Comparison of ENCODE assay signal across 24 cellular contexts in genomic region chr1:3422638-3423037, GRCh38. TPM values are rescaled to one million over a fixed set of nuclear protein-coding genes. Genes with fewer than 3 reads are reported as not detected.
A peak's percentile ranks its signal among the peaks of the same experiment; 100 is the strongest.
DNase-seq lines count a peak whose midpoint lies in the region; ATAC-seq and TF ChIP-seq lines count a peak whose summit lies in the region.
"Had no signal": no experiment of that assay in that cellular context is flagged by ENCODE, and none has a peak within 500 bp of the region (broad histone marks: within the 10 kb centered on the region; RNA-seq: fewer than 3 reads in every experiment).

No MANE protein-coding gene starts in this region.

- H2AFZ ChIP-seq in neuronal stem cell (ENCODE audit: low read length), result no peak overlapping the region

- H2BK12ac ChIP-seq in neuronal stem cell (ENCODE audit: low read length), result no peak overlapping the region

- H3K27ac ChIP-seq in right cardiac atrium (ENCODE audit: low read length), result peak overlapping the region; percentile 8
- peak overlapping the region in 1 of 2 donors; percentile 57 for H3K27ac ChIP-seq in right atrium auricular region
- H3K27ac ChIP-seq in dorsolateral prefrontal cortex, result peak overlapping the region in 49 of 59 donors; percentile 16 to 85 (median 71)
- no peak overlapping the region for H3K27ac ChIP-seq in neuronal stem cell (replicated peaks; ENCODE audit: low read length)
- H3K27ac ChIP-seq in tibial nerve, result peak overlapping the region; percentile 81 to 93 (median 89)
- H3K27ac ChIP-seq: neutrophil, prostate gland, upper lobe of right lung had no signal

- peak in 1 of 3 donors; percentile 61 for DNase-seq in right cardiac atrium
- DNase-seq in right atrium auricular region (ENCODE audit: low spot score), result no peak
- DNase-seq in dorsolateral prefrontal cortex, result no peak
- DNase-seq in neuronal stem cell (ENCODE audit: low spot score), result no peak
- DNase-seq in tibial nerve (ENCODE audit: low spot score in 2 of 2), result no peak
- DNase-seq in activated T-cell treated with anti-CD3 and anti-CD28 coated beads, Interleukin-2, amount 50 U/mL, for 48 hours, result no peak
- DNase-seq in glomerular visceral epithelial cell (ENCODE audit: extremely low spot score), result no peak
- DNase-seq: activated CD4-positive, alpha-beta T cell treated with anti-CD3 and anti-CD28 coated beads for 1 hour; activated CD8-positive, alpha-beta T cell treated with anti-CD3 and anti-CD28 coated beads for 36 hours; activated naive CD8-positive, alpha-beta T cell treated with anti-CD3 and anti-CD28 coated beads, Interleukin-2, amount 10 ng/mL, durations not matched to agents 7 days and 5 days; cerebellar nuclear complex; effector memory CD4-positive, alpha-beta T cell; mesenchymal stem cell; NCI-H1105; NCI-H1930; NCI-H526; stimulated activated naive CD8-positive, alpha-beta T cell treated with anti-CD3 and anti-CD28 coated beads, Interleukin-15, amount 100 ng/mL, for 72 hours; T-helper 17 cell had no signal

- no peaks in the 10 kb centered on the region for H3K79me1 ChIP-seq in neuronal stem cell (ENCODE audit: low read depth, low read length)

- TF ChIP-seq EP300 in tibial nerve (IDR thresholded peaks at IDR 0.05), result no peak

- peak overlapping the region; percentile 22 for H3K23ac ChIP-seq in neuronal stem cell (ENCODE audit: low read depth, low read length, poor library complexity)

- H4K8ac ChIP-seq in neuronal stem cell (ENCODE audit: low read depth, low read length), result no peak overlapping the region

- no peak overlapping the region for H3K14ac ChIP-seq in neuronal stem cell (ENCODE audit: low read length)

- intact Hi-C loops in right cardiac atrium (cut with DNase I) (loop anchor here in 3 of 4 donors (5.0 to 10.0 kb wide), 5 partner anchors 410 to 1008 kb away; partner anchors contain the start of gene PEX10 (in 1 of the 3)), dorsolateral prefrontal cortex (cut with DNase I) (loop anchor here (5.0 to 10.0 kb wide), 4 partner anchors 410 to 1008 kb away; partner anchors contain the start of gene PEX10 (in 1 of the 2))

- H2AK5ac ChIP-seq in neuronal stem cell (ENCODE audit: low read depth, low read length), result no peak overlapping the region

- ATAC-seq in right cardiac atrium, result no peak
- no peak for ATAC-seq in GM21619 (IDR thresholded peaks at IDR 0.05; ENCODE audit: unreplicated experiment)
- ATAC-seq: activated CD8-positive, alpha-beta T cell treated with anti-CD3 and anti-CD28 coated beads for 36 hours; stimulated activated naive CD8-positive, alpha-beta T cell treated with anti-CD3 and anti-CD28 coated beads, Interleukin-15, amount 100 ng/mL, for 72 hours; T-helper 17 cell had no signal

- no peak overlapping the region for H3K9ac ChIP-seq in neuronal stem cell (ENCODE audit: low read depth, low read length, poor library complexity)

- no peak overlapping the region for H3K4me2 ChIP-seq in neuronal stem cell (ENCODE audit: insufficient read depth, low read length, poor library complexity, severe bottlenecking)

- H3K4me1 ChIP-seq in right cardiac atrium (ENCODE audit: control insufficient read depth, insufficient read depth, low read length), result no peaks in the 10 kb centered on the region
- H3K4me1 ChIP-seq in right atrium auricular region, result peaks cover 0 to 25% of the 10 kb centered on the region in 2 donors
- peaks cover 0 to 5% of the 10 kb centered on the region in 2 donors for H3K4me1 ChIP-seq in neuronal stem cell (ENCODE audit: control insufficient read depth in 2 of 2, insufficient read depth in 1 of 2, low read depth in 1 of 2, low read length in 2 of 2)
- H3K4me1 ChIP-seq in tibial nerve, result peaks cover 0 to 55% (median 24%) of the 10 kb centered on the region in 4 donors
- H3K4me1 ChIP-seq: prostate gland, upper lobe of right lung had no signal

- H3K9me3 ChIP-seq in right cardiac atrium (ENCODE audit: control insufficient read depth, low read length), result no peaks in the 10 kb centered on the region
- H3K9me3 ChIP-seq in right atrium auricular region, result no peaks in the 10 kb centered on the region
- H3K9me3 ChIP-seq in neuronal stem cell (replicated peaks in 1 of 2; ENCODE audit: control insufficient read depth in 2 of 2, insufficient read depth in 1 of 2, low read depth in 1 of 2, low read length in 2 of 2), result peaks cover 0 to 2% of the 10 kb centered on the region in 2 donors
- no peaks in the 10 kb centered on the region for H3K9me3 ChIP-seq in tibial nerve
- H3K9me3 ChIP-seq: neutrophil, prostate gland, upper lobe of right lung had no signal

- H3K4ac ChIP-seq in neuronal stem cell (ENCODE audit: low read length), result no peak overlapping the region

- no peak overlapping the region for H2BK120ac ChIP-seq in neuronal stem cell (ENCODE audit: low read depth, low read length)

- no peak overlapping the region for H2BK5ac ChIP-seq in neuronal stem cell (ENCODE audit: low read length)

- H4K91ac ChIP-seq in neuronal stem cell (ENCODE audit: low read depth, low read length, poor library complexity), result no peak overlapping the region

- no peak overlapping the region for H3K18ac ChIP-seq in neuronal stem cell (ENCODE audit: low read length)

- H3K4me3 ChIP-seq in right cardiac atrium (ENCODE audit: low read length) (no peak overlapping the region), right atrium auricular region (no peak overlapping the region), dorsolateral prefrontal cortex (no peak overlapping the region), neuronal stem cell (ENCODE audit: low read length in 2 of 2) (no peak overlapping the region), tibial nerve (no peak overlapping the region)
- H3K4me3 ChIP-seq: prostate gland, upper lobe of right lung had no signal

- H2BK15ac ChIP-seq in neuronal stem cell (ENCODE audit: low read length), result no peak overlapping the region

- no peak for TF ChIP-seq CTCF in right atrium auricular region (IDR thresholded peaks at IDR 0.05)
- no peak for TF ChIP-seq CTCF in dorsolateral prefrontal cortex (IDR thresholded peaks at IDR 0.05 in 54 of 56, conservative IDR thresholded peaks at IDR 0.05 in 2 of 56; ENCODE audit: low read depth in 1 of 56, partially characterized antibody in 56 of 56)
- TF ChIP-seq CTCF in tibial nerve (IDR thresholded peaks at IDR 0.05), result peak in 1 of 5 experiments; percentile 14

- 88% methylated on average over 14 of the region's 14 CpGs for WGBS in right cardiac atrium
- WGBS in neuronal stem cell (ENCODE audit: extremely low coverage in 2 of 2, insufficient read length in 2 of 2, insufficient replicate concordance in 1 of 2), 2 donors, result no CpG with 5 or more reads among the region's 14 CpGs
- WGBS in tibial nerve, 2 donors, result 56 to 74% methylated on average over 14 of the region's 14 CpGs

- TF ChIP-seq POLR2A in tibial nerve (IDR thresholded peaks at IDR 0.05), result no peak

- H3K27me3 ChIP-seq in right cardiac atrium (ENCODE audit: control insufficient read depth, insufficient read depth), result no peaks in the 10 kb centered on the region
- H3K27me3 ChIP-seq in right atrium auricular region, result no peaks in the 10 kb centered on the region
- no peaks in the 10 kb centered on the region for H3K27me3 ChIP-seq in dorsolateral prefrontal cortex
- peaks cover 0 to 42% (median 0%) of the 10 kb centered on the region in 3 experiments for H3K27me3 ChIP-seq in neuronal stem cell (ENCODE audit: control insufficient read depth in 3 of 3, insufficient read depth in 3 of 3, low read depth in 1 of 3, low read length in 3 of 3)
- no peaks in the 10 kb centered on the region for H3K27me3 ChIP-seq in tibial nerve

- H3K36me3 ChIP-seq in right atrium auricular region (no peaks in the 10 kb centered on the region), neuronal stem cell (replicated peaks in 1 of 2; ENCODE audit: control insufficient read depth in 2 of 2, insufficient read depth in 2 of 2, low read length in 2 of 2) (peaks cover 0 to 8% of the 10 kb centered on the region in 2 donors), tibial nerve (peaks cover 0 to 31% (median 0%) of the 10 kb centered on the region in 3 donors)
- H3K36me3 ChIP-seq: neutrophil, prostate gland, upper lobe of right lung had no signal

RNA-seq across cellular contexts. Expression of gene ARHGEF16, which starts 31.8 kb away (rescaled TPM):
- total RNA-seq in right cardiac atrium (1 to 10 TPM in 3 of 4 donors, under 1 TPM in 1; 0.28 to 2.5 (median 1.8) TPM), right atrium auricular region (1 to 10 TPM in 1 of 2 donors, under 1 TPM in 1; 0.22 to 1.5 TPM), dorsolateral prefrontal cortex (1 to 10 TPM in 114 of 120 experiments, under 1 TPM in 6; 0.35 to 4.6 (median 2.1) TPM), tibial nerve (10 to 100 TPM; 10.0 to 19.2 (median 17.1) TPM)
- 1.4 TPM for polyA plus RNA-seq in right cardiac atrium
- polyA plus RNA-seq in neuronal stem cell (2013, experiment 1 of 2), result 1.5 TPM
- 1.4 TPM for polyA plus RNA-seq in neuronal stem cell (2013, experiment 2 of 2)
- total RNA-seq: activated CD8-positive, alpha-beta T cell treated with anti-CD3 and anti-CD28 coated beads for 36 hours; activated naive CD8-positive, alpha-beta T cell treated with anti-CD3 and anti-CD28 coated beads, Interleukin-2, amount 10 ng/mL, durations not matched to agents 7 days and 5 days; myocyte; RPMI7951 had no signal
